7 cellular contexts compared by ENCODE assay signal in the genomic region with DNA sequence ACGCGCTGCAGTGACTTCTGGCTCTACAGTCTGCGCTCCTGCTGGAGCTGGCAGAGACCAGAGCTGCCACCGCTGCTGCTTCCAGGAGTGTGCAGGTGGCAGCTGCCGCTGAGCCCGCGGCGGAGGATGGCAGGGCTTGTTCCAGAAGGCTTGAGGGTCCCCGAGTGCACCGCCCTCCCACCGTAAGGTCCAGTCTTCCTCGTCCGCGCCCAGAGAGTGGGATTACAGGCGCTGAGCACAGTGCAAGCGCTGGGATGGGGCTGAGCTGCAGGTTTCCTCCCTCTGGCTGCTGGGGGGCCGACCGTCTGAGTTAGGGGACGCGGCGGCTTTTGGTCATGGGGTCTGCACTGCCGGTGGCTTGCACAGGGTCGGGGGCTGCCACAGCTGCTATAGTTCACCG.
DNase-seq lines count a peak whose midpoint lies in the region; ATAC-seq, FAIRE-seq and TF ChIP-seq lines count a peak whose summit lies in the region.
"Not testable (repeated sequence)": the region's sequence is repeated elsewhere in the genome, so short reads cannot be mapped to it uniquely, and the experiment has no call there.

No MANE protein-coding gene starts in this region.

- not testable (repeated sequence) for H3K9me3 ChIP-seq in A549; BE2C; PC-3 (ENCODE audit: low read length); SK-N-SH; HepG2 (ENCODE audit: low read length)

- intact Hi-C loops in PC-3 (cut with micrococcal nuclease); HepG2 (cut with micrococcal nuclease; ENCODE audit: unreplicated experiment): not testable (repeated sequence)

- DNase-seq in A549 (ENCODE audit: low read depth in 1 of 2, low spot score in 1 of 2); BE2C; LNCaP clone FGC (ENCODE audit: low read depth); PC-3; SK-N-SH; HepG2 (ENCODE audit: low spot score): not testable (repeated sequence)

- peak overlapping the region; percentile 43; the same call in 1 of the 3 replicates for H3K4me2 ChIP-seq in A549
- not testable (repeated sequence) for H3K4me2 ChIP-seq in PC-3 (ENCODE audit: low read length); HepG2 (ENCODE audit: low read depth, low read length)
- H3K4me2 ChIP-seq in SK-N-SH: peak overlapping the region; percentile 57; the same call in 1 of the 2 replicates

- not testable (repeated sequence) for H3K9me2 ChIP-seq in PC-3 (replicated peaks; ENCODE audit: low read length); SK-N-SH

- BruUV-seq in PC-3 (replicated peaks; lab: Mats Ljungman, UMichigan); HepG2 (replicated peaks; lab: Mats Ljungman, UMichigan): not testable (repeated sequence)

- in situ Hi-C loops in HepG2 (cut with HindIII; ENCODE audit: extremely low pct_ligation_motif_present, low pct_unique_long_range_greater_than_20kb): not testable (repeated sequence)

- not testable (repeated sequence) for H3K79me2 ChIP-seq in PC-3 (ENCODE audit: low read length); SK-N-SH (ENCODE audit: insufficient read depth); HepG2 (ENCODE audit: insufficient read depth, low read length)

- TF ChIP-seq POLR2A in A549 (IDR thresholded peaks at IDR 0.05; ENCODE audit: low read length); HepG2 (IDR thresholded peaks at IDR 0.05; ENCODE audit: insufficient read depth in 1 of 2, low read depth in 2 of 2, low read length in 2 of 2): not testable (repeated sequence)

- POLR2A ChIA-PET in A549 (lab: Yijun Ruan, JAX); PC-3 (lab: Charles Lee; ENCODE audit: unreplicated experiment); SK-N-SH (lab: Yijun Ruan, JAX); HepG2 (lab: Yijun Ruan, JAX): not testable (repeated sequence)

- not testable (repeated sequence) for H3F3A ChIP-seq in PC-3 (ENCODE audit: low read length, unreplicated experiment); SK-N-SH (replicated peaks; ENCODE audit: insufficient read depth)

- H3K27me3 ChIP-seq in BE2C; PC-3 (ENCODE audit: low read length); SK-N-SH (ENCODE audit: insufficient read depth); HepG2 (ENCODE audit: control insufficient read depth in 1 of 2, insufficient read depth in 2 of 2, low read length in 2 of 2): not testable (repeated sequence)

- not testable (repeated sequence) for TF ChIP-seq EP300 in A549 (IDR thresholded peaks at IDR 0.05); SK-N-SH (IDR thresholded peaks at IDR 0.05; ENCODE audit: borderline replicate concordance in 1 of 2, low read depth in 1 of 2, low read length in 1 of 2); HepG2 (IDR thresholded peaks at IDR 0.05; ENCODE audit: low read depth in 2 of 2, low read length in 2 of 2); HepG2 (CRISPR knock-in tag; IDR thresholded peaks at IDR 0.05; ENCODE audit: borderline replicate concordance)

- not testable (repeated sequence) for H3K36me3 ChIP-seq in BE2C; PC-3 (ENCODE audit: low read depth, low read length); SK-N-SH (replicated peaks in 1 of 2; ENCODE audit: control insufficient read depth in 1 of 2, insufficient read depth in 2 of 2, low read length in 1 of 2); HepG2 (replicated peaks in 1 of 2; ENCODE audit: control insufficient read depth in 1 of 2, insufficient read depth in 2 of 2, low read length in 2 of 2)

- not testable (repeated sequence) for TF ChIP-seq CTCF in 22Rv1 (IDR thresholded peaks at IDR 0.05); A549 (IDR thresholded peaks at IDR 0.05); BE2C (IDR thresholded peaks at IDR 0.05; ENCODE audit: low read depth, low read length); LNCaP clone FGC (IDR thresholded peaks at IDR 0.05; ENCODE audit: control insufficient read depth, extremely low read depth, insufficient read depth); PC-3 (conservative IDR thresholded peaks at IDR 0.05; ENCODE audit: low read depth, low read length); SK-N-SH (IDR thresholded peaks at IDR 0.05); HepG2 (CRISPR knock-in tag; IDR thresholded peaks at IDR 0.05)

- ATAC-seq in A549 (peak; percentile 7 to 72), PC-3 (peak; percentile 6; the same call in 1 of the 2 replicates), HepG2 (peak; percentile 1; the same call in 2 of the 3 replicates)

- H3K4me3 ChIP-seq in A549; PC-3 (ENCODE audit: low read length); HepG2 (replicated peaks in 1 of 3; ENCODE audit: insufficient read depth in 1 of 3, low read depth in 2 of 3, low read length in 3 of 3): not testable (repeated sequence)
- H3K4me3 ChIP-seq in BE2C (ENCODE audit: low read depth, low read length) (peak overlapping the region; percentile 28; the same call in 1 of the 2 replicates), LNCaP clone FGC (ENCODE audit: low read depth, low read length) (peak overlapping the region; percentile 25; the same call in 1 of the 2 replicates), SK-N-SH (ENCODE audit: low read depth in 2 of 2, low read length in 1 of 2) (peak overlapping the region in 1 of 2 experiments; percentile 17; a peak in 1 of 4 replicates)

- H2AFZ ChIP-seq in PC-3 (ENCODE audit: low read length); SK-N-SH (ENCODE audit: low read depth); HepG2 (ENCODE audit: low read length): not testable (repeated sequence)

- H3K27ac ChIP-seq in 22Rv1: peak overlapping the region; percentile 46; the same call in 1 of the 2 replicates
- not testable (repeated sequence) for H3K27ac ChIP-seq in A549; PC-3 (ENCODE audit: low read length); SK-N-SH (ENCODE audit: low read depth in 2 of 2, low read length in 1 of 2); HepG2 (ENCODE audit: extremely low read length, insufficient read depth, low read length)

- not testable (repeated sequence) for H3K4me1 ChIP-seq in A549; BE2C; PC-3 (ENCODE audit: insufficient read depth, low read length); SK-N-SH (ENCODE audit: control insufficient read depth in 1 of 2, insufficient read depth in 2 of 2, low read depth in 1 of 2, low read length in 1 of 2); HepG2 (ENCODE audit: insufficient read depth, low read length)

- TF ChIP-seq RAD21 in A549 (conservative IDR thresholded peaks at IDR 0.05 in 1 of 2, IDR thresholded peaks at IDR 0.05 in 1 of 2); SK-N-SH (IDR thresholded peaks at IDR 0.05; ENCODE audit: low read length); HepG2 (CRISPR knock-in tag; IDR thresholded peaks at IDR 0.05): not testable (repeated sequence)

- no CpG with 5 or more reads among the region's 24 CpGs for WGBS in A549 (ENCODE audit: missing lambda C conversion rate)
- no CpG with 5 or more reads among the region's 24 CpGs for WGBS in SK-N-SH (ENCODE audit: low lambda C conversion rate)
- WGBS in HepG2 (ENCODE audit: low lambda C conversion rate): no CpG with 5 or more reads among the region's 24 CpGs

- H3K9ac ChIP-seq in PC-3 (ENCODE audit: low read length); SK-N-SH; HepG2 (ENCODE audit: insufficient read depth, low read depth, low read length): not testable (repeated sequence)

- CTCF ChIA-PET in A549 (lab: Yijun Ruan, JAX); PC-3 (lab: Charles Lee); SK-N-SH (lab: Yijun Ruan, JAX); HepG2 (lab: Yijun Ruan, JAX; ENCODE audit: low intra/inter-chr PET ratio, low total read pairs): not testable (repeated sequence)

- H4K20me1 ChIP-seq in PC-3 (ENCODE audit: low read length); SK-N-SH (ENCODE audit: insufficient read depth); HepG2 (ENCODE audit: insufficient read depth, low read length): not testable (repeated sequence)

- not testable (repeated sequence) for FAIRE-seq in A549 (lab: Jason Lieb, UNC); HepG2 (lab: Jason Lieb, UNC)
